In genomic region chr17:17303010-17303846, GRCh38 we compare ENCODE assay signal across 7 cellular contexts. TPM values are rescaled to one million over a fixed set of nuclear protein-coding genes. Genes with fewer than 3 reads are reported as not detected.
DNase-seq lines count a peak whose midpoint lies in the region; ATAC-seq and TF ChIP-seq lines count a peak whose summit lies in the region.

NT5M (plus strand) TSS chr17:17303373; CDS start chr17:17303551, 178 bp downstream.

- peak within 1 kb of the TSS; percentile 23 for H3K27ac ChIP-seq in layer of hippocampus (ENCODE audit: low read depth, low read length)

- no peak for TF ChIP-seq CTCF in GM13977 (IDR thresholded peaks at IDR 0.05; ENCODE audit: extremely low read depth, insufficient read depth, missing control alignments)

- in situ Hi-C loops in GM13977 (cut with MboI; ENCODE audit: low pct_unique_long_range_greater_than_20kb, low sequenced_read_pairs, unreplicated experiment): loop anchor here (25.0 kb wide), 1 partner anchor 291 kb away; no protein-coding TSS in a partner anchor

- H3K27me3 ChIP-seq in layer of hippocampus (ENCODE audit: control insufficient read depth, insufficient read depth, low read length): no peaks in the 10 kb centered on the region

- DNase-seq in GM13977 (ENCODE audit: low spot score) (peak; percentile 91), NCI-H2227 treated with DMSO at 0.1 percent for 48 hours (lab: John Stamatoyannopoulos, UW) (peak; percentile 38), cerebellum (ENCODE audit: low spot score) (peak; percentile 92)
- DNase-seq in stimulated activated CD4-positive, alpha-beta T cell treated with anti-CD3 and anti-CD28 coated beads, Interleukin-15, amount 100 ng/mL, for 48 hours (ENCODE audit: low read depth in 2 of 2): peak; percentile 38 to 71

- peak; percentile 39 for ATAC-seq in HG02870 (IDR thresholded peaks at IDR 0.05; ENCODE audit: unreplicated experiment)
- ATAC-seq in activated CD4-positive, CD25-positive, alpha-beta regulatory T cell treated with anti-CD3 and anti-CD28 coated beads, Interleukin-2, amount 50 U/mL, for 24 hours: peak; percentile 70 to 71

RNA-seq across cellular contexts. Expression of gene NT5M, which starts in this region (rescaled TPM):
- total RNA-seq in cerebellum: 2.1 TPM

Comparison
In these comparisons a context has a peak if more than half of its experiments do, and no peak if none do; other contexts are left out.
1. Peak in every context shown above with its lines: DNase-seq, ATAC-seq and H3K27ac ChIP-seq.
2. DNase-seq: peak in every context shown above with its lines; median percentile 92 in cerebellum; 91 in GM13977; 54 in stimulated activated CD4-positive, alpha-beta T cell treated with anti-CD3 and anti-CD28 coated beads, Interleukin-15, amount 100 ng/mL, for 48 hours; 38 in NCI-H2227 treated with DMSO at 0.1 percent for 48 hours.